ENCODE assay signal across 26 cellular contexts in the genomic region with DNA sequence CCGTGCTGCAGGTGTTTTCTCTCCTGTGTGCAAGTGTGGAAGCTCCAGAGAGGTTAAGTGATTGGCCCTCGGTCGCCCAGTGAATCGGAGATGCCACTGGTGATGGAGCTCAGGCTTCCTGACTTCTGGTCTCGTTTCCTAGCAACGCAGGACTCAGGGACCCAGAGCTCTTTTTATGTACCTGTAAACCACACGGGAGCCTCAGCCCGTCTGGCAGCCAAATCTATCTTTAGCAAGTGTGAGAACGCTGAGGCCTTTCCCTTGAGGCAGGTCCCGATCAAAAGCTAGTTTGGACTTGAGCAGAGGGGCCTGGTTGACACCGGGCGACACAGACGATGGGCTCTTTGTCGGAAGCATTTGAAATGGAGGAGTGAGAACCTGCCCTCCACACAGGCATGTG.
"Had no signal": no experiment of that assay in that cellular context is flagged by ENCODE, and none has a peak within 500 bp of the region (broad histone marks: within the 10 kb centered on the region; RNA-seq: fewer than 3 reads in every experiment).

No MANE protein-coding gene starts in this region.

- H3K27ac ChIP-seq: cardiac muscle cell, foreskin keratinocyte, hepatocyte, lower lobe of right lung, sigmoid colon, stomach, testis, vagina, VCaP had no signal

- H3K27ac Mint-ChIP-seq: activated CD4-positive, alpha-beta memory T cell treated with anti-CD3 and anti-CD28 coated beads, Interleukin-2, amount 10 ng/mL, durations not matched to agents 7 days and 5 days; activated CD4-positive, alpha-beta T cell treated with anti-CD3 and anti-CD28 coated beads, Interleukin-2, amount 10 ng/mL, durations not matched to agents 24 days and 14 days; activated naive CD4-positive, alpha-beta T cell treated with anti-CD3 and anti-CD28 coated beads, Interleukin-2, amount 10 ng/mL, durations not matched to agents 7 days and 5 days; dendritic cell treated with granulocyte-macrophage colony-stimulating factor and Interleukin-4, amounts not matched to agents 40 ng/mL and 50 ng/mL, for 4 days; immature natural killer cell; stimulated activated memory B cell treated with anti-CD40 and anti-IgM and Interleukin-4, amounts not matched to agents 10 μg/mL and 1 μg/mL and 100 μg/mL, for 72 hours; T-helper 2 cell treated with Interferon-gamma antibody and Interleukin-4, amounts not matched to agents 5 μg/mL and 100 μg/mL, for 36 hours; type B pancreatic cell had no signal

- H3K4me3 Mint-ChIP-seq: activated CD4-positive, alpha-beta memory T cell treated with anti-CD3 and anti-CD28 coated beads, Interleukin-2, amount 10 ng/mL, durations not matched to agents 7 days and 5 days; activated CD4-positive, alpha-beta T cell treated with anti-CD3 and anti-CD28 coated beads, Interleukin-2, amount 10 ng/mL, durations not matched to agents 24 days and 14 days; activated naive CD4-positive, alpha-beta T cell treated with anti-CD3 and anti-CD28 coated beads, Interleukin-2, amount 10 ng/mL, durations not matched to agents 7 days and 5 days; dendritic cell treated with granulocyte-macrophage colony-stimulating factor and Interleukin-4, amounts not matched to agents 40 ng/mL and 50 ng/mL, for 4 days; immature natural killer cell; stimulated activated memory B cell treated with anti-CD40 and anti-IgM and Interleukin-4, amounts not matched to agents 10 μg/mL and 1 μg/mL and 100 μg/mL, for 72 hours; T-helper 2 cell treated with Interferon-gamma antibody and Interleukin-4, amounts not matched to agents 5 μg/mL and 100 μg/mL, for 36 hours; type B pancreatic cell had no signal

- H3K9me3 ChIP-seq: lower lobe of right lung, mucosa of descending colon, sigmoid colon, stomach, testis, vagina had no signal

- DNase-seq: activated CD4-positive, alpha-beta memory T cell treated with anti-CD3 and anti-CD28 coated beads, Interleukin-2, amount 10 ng/mL, durations not matched to agents 7 days and 5 days; activated CD4-positive, alpha-beta T cell treated with anti-CD3 and anti-CD28 coated beads, Interleukin-2, amount 10 ng/mL, durations not matched to agents 24 days and 14 days; activated effector memory CD4-positive, alpha-beta T cell treated with anti-CD3 and anti-CD28 coated beads, Interleukin-2, amount 50 U/mL, for 16 hours; activated naive CD4-positive, alpha-beta T cell treated with anti-CD3 and anti-CD28 coated beads, Interleukin-2, amount 10 ng/mL, durations not matched to agents 7 days and 5 days; effector CD8-positive, alpha-beta T cell; foreskin keratinocyte; immature natural killer cell; kidney glomerular epithelial cell; lower lobe of right lung; mesendoderm; occipital lobe; sigmoid colon; stimulated activated CD4-positive, alpha-beta T cell treated with anti-CD3 and anti-CD28 coated beads, Interleukin-15, amount 100 ng/mL, for 24 hours; stomach; testis had no signal

- H2AFZ ChIP-seq: hepatocyte had no signal

- H3K36me3 Mint-ChIP-seq: activated naive CD4-positive, alpha-beta T cell treated with anti-CD3 and anti-CD28 coated beads, Interleukin-2, amount 10 ng/mL, durations not matched to agents 7 days and 5 days; immature natural killer cell; stimulated activated memory B cell treated with anti-CD40 and anti-IgM and Interleukin-4, amounts not matched to agents 10 μg/mL and 1 μg/mL and 100 μg/mL, for 72 hours; type B pancreatic cell had no signal

- H3K4me1 ChIP-seq: foreskin keratinocyte, lower lobe of right lung, sigmoid colon, stomach, testis had no signal

- H3K27me3 Mint-ChIP-seq: activated CD4-positive, alpha-beta T cell treated with anti-CD3 and anti-CD28 coated beads, Interleukin-2, amount 10 ng/mL, durations not matched to agents 24 days and 14 days; dendritic cell treated with granulocyte-macrophage colony-stimulating factor and Interleukin-4, amounts not matched to agents 40 ng/mL and 50 ng/mL, for 4 days had no signal

- H3K4me3 ChIP-seq: cardiac muscle cell, hepatocyte, lower lobe of right lung, mucosa of descending colon, sigmoid colon, smooth muscle cell, stomach, testis, vagina had no signal

- H3K27me3 ChIP-seq: cardiac muscle cell, hepatocyte, sigmoid colon, testis, vagina had no signal

- H3K4me2 ChIP-seq: hepatocyte, smooth muscle cell had no signal

- H3K4me1 Mint-ChIP-seq: activated CD4-positive, alpha-beta memory T cell treated with anti-CD3 and anti-CD28 coated beads, Interleukin-2, amount 10 ng/mL, durations not matched to agents 7 days and 5 days; activated CD4-positive, alpha-beta T cell treated with anti-CD3 and anti-CD28 coated beads, Interleukin-2, amount 10 ng/mL, durations not matched to agents 24 days and 14 days; activated naive CD4-positive, alpha-beta T cell treated with anti-CD3 and anti-CD28 coated beads, Interleukin-2, amount 10 ng/mL, durations not matched to agents 7 days and 5 days; immature natural killer cell; stimulated activated memory B cell treated with anti-CD40 and anti-IgM and Interleukin-4, amounts not matched to agents 10 μg/mL and 1 μg/mL and 100 μg/mL, for 72 hours had no signal

- H3K36me3 ChIP-seq: cardiac muscle cell, lower lobe of right lung, sigmoid colon, stomach, vagina had no signal

- ATAC-seq: activated CD4-positive, CD25-positive, alpha-beta regulatory T cell treated with anti-CD3 and anti-CD28 coated beads, Interleukin-2, amount 50 U/mL, for 24 hours; foreskin keratinocyte; lower lobe of right lung; mucosa of descending colon; stimulated activated memory B cell treated with anti-CD40 and anti-IgM and Interleukin-4, amounts not matched to agents 10 μg/mL and 1 μg/mL and 100 μg/mL, for 72 hours had no signal

- H3K9me3 Mint-ChIP-seq: activated CD4-positive, alpha-beta memory T cell treated with anti-CD3 and anti-CD28 coated beads, Interleukin-2, amount 10 ng/mL, durations not matched to agents 7 days and 5 days; activated CD4-positive, alpha-beta T cell treated with anti-CD3 and anti-CD28 coated beads, Interleukin-2, amount 10 ng/mL, durations not matched to agents 24 days and 14 days; activated naive CD4-positive, alpha-beta T cell treated with anti-CD3 and anti-CD28 coated beads, Interleukin-2, amount 10 ng/mL, durations not matched to agents 7 days and 5 days; dendritic cell treated with granulocyte-macrophage colony-stimulating factor and Interleukin-4, amounts not matched to agents 40 ng/mL and 50 ng/mL, for 4 days; immature natural killer cell; stimulated activated memory B cell treated with anti-CD40 and anti-IgM and Interleukin-4, amounts not matched to agents 10 μg/mL and 1 μg/mL and 100 μg/mL, for 72 hours; T-helper 2 cell treated with Interferon-gamma antibody and Interleukin-4, amounts not matched to agents 5 μg/mL and 100 μg/mL, for 36 hours; type B pancreatic cell had no signal
